14 cellular contexts compared by ENCODE assay signal in genomic region chr14:55470025-55470424, GRCh38. TPM values are rescaled to one million over a fixed set of nuclear protein-coding genes. Genes with fewer than 3 reads are reported as not detected.
"Had no signal": no experiment of that assay in that cellular context is flagged by ENCODE, and none has a peak within 500 bp of the region (broad histone marks: within the 10 kb centered on the region; RNA-seq: fewer than 3 reads in every experiment).

No MANE protein-coding gene starts in this region.

- H3K36me3 Mint-ChIP-seq: neural progenitor cell had no signal

- H3K27ac ChIP-seq: cardiac muscle cell, lower lobe of right lung, neural progenitor cell, pancreas, stomach, upper lobe of left lung had no signal

- H3K9me3 Mint-ChIP-seq: activated naive CD4-positive, alpha-beta T cell treated with anti-CD3 and anti-CD28 coated beads for 36 hours; activated T-helper 17 cell treated with anti-CD3 and anti-CD28 coated beads, Interleukin-2, amount 50 U/mL, for 72 hours had no signal

- H3K27ac Mint-ChIP-seq: activated naive CD4-positive, alpha-beta T cell treated with anti-CD3 and anti-CD28 coated beads for 36 hours; activated T-helper 17 cell treated with anti-CD3 and anti-CD28 coated beads, Interleukin-2, amount 50 U/mL, for 72 hours; neural progenitor cell had no signal

- H3K36me3 ChIP-seq: cardiac muscle cell, lower lobe of right lung, neural progenitor cell, pancreas, stomach, upper lobe of left lung had no signal

- H3K27me3 ChIP-seq: neural progenitor cell, pancreas, testis, upper lobe of left lung had no signal

- DNase-seq: activated CD4-positive, alpha-beta T cell treated with anti-CD3 and anti-CD28 coated beads, Interleukin-2, amount 50 U/mL, for 48 hours; activated CD4-positive, CD25-positive, alpha-beta regulatory T cell treated with anti-CD3 and anti-CD28 coated beads, Interleukin-2, amount 50 U/mL, for 72 hours; activated naive CD4-positive, alpha-beta T cell treated with anti-CD3 and anti-CD28 coated beads for 36 hours; left colon; lower lobe of right lung; pancreas; stimulated activated CD4-positive, alpha-beta T cell treated with anti-CD3 and anti-CD28 coated beads, Interleukin-2, amount 100 ng/mL, for 24 hours; stomach; T-helper 2 cell; testis; upper lobe of left lung had no signal

- ATAC-seq: activated T-helper 17 cell treated with anti-CD3 and anti-CD28 coated beads, Interleukin-2, amount 50 U/mL, for 72 hours; left colon; lower lobe of right lung; pancreas had no signal

- H3K4me3 ChIP-seq: cardiac muscle cell, lower lobe of right lung, neural progenitor cell, pancreas, stomach, testis, upper lobe of left lung had no signal

RNA-seq across cellular contexts. Expression of gene TBPL2, which starts 29.6 kb away (rescaled TPM):
- total RNA-seq: activated naive CD4-positive, alpha-beta T cell treated with anti-CD3 and anti-CD28 coated beads for 36 hours; activated T-helper 17 cell treated with anti-CD3 and anti-CD28 coated beads, Interleukin-2, amount 50 U/mL, for 72 hours; cardiac muscle cell; left colon; lower lobe of right lung; pancreas; stomach; upper lobe of left lung had no signal
